ENCODE assay signal across 11 cellular contexts in genomic region chr6:43275782-43276179, GRCh38. TPM values are rescaled to one million over a fixed set of nuclear protein-coding genes. Genes with fewer than 3 reads are reported as not detected.
DNase-seq lines count a peak whose midpoint lies in the region; ATAC-seq and TF ChIP-seq lines count a peak whose summit lies in the region.
"Had no signal": no experiment of that assay in that cellular context is flagged by ENCODE, and none has a peak within 500 bp of the region (broad histone marks: within the 10 kb centered on the region; RNA-seq: fewer than 3 reads in every experiment).

No MANE protein-coding gene starts in this region.

- H3K4me3 ChIP-seq in right lobe of liver (peak overlapping the region; percentile 31 to 82 (median 69)), testis (peak overlapping the region; percentile 40 to 49)

- H3K27ac Mint-ChIP-seq in activated T-cell treated with anti-CD3 and anti-CD28 coated beads, Interleukin-2, amount 50 U/mL, for 24 hours = no peak overlapping the region

- H3K36me3 ChIP-seq in right lobe of liver (no peaks in the 10 kb centered on the region), testis (ENCODE audit: low read depth, missing control alignments) (no peaks in the 10 kb centered on the region)
- H3K36me3 ChIP-seq: BE2C had no signal

- H3K9me3 Mint-ChIP-seq in activated T-cell treated with anti-CD3 and anti-CD28 coated beads, Interleukin-2, amount 50 U/mL, for 24 hours = no peaks in the 10 kb centered on the region

- H3K4me1 Mint-ChIP-seq in activated T-cell treated with anti-CD3 and anti-CD28 coated beads, Interleukin-2, amount 50 U/mL, for 24 hours (ENCODE audit: low read depth) = peaks cover 11% of the 10 kb centered on the region

- 3% methylated on average over 13 of the region's 24 CpGs for WGBS in right lobe of liver (ENCODE audit: insufficient coverage, low coverage, low lambda C conversion rate, missing lambda C conversion rate)
- WGBS in testis, 2 donors = 5 to 7% methylated on average over 22 to 24 of the region's 24 CpGs

- peak overlapping the region; percentile 65 for H3K4me3 Mint-ChIP-seq in activated T-cell treated with anti-CD3 and anti-CD28 coated beads, Interleukin-2, amount 50 U/mL, for 24 hours

- peak; percentile 53 for DNase-seq in activated T-cell treated with anti-CD3 and anti-CD28 coated beads, Interleukin-2, amount 50 U/mL, for 24 hours
- no peak for DNase-seq in activated T-cell treated with anti-CD3 and anti-CD28 coated beads, Interleukin-2, amount 50 U/mL, for 48 hours
- DNase-seq in activated naive CD4-positive, alpha-beta T cell treated with anti-CD3 and anti-CD28 coated beads, Interleukin-2, amount 50 U/mL, for 16 hours = peak; percentile 24
- DNase-seq in right lobe of liver (no peak), testis (no peak), AG20443 (ENCODE audit: low spot score) (no peak), SIG-M5 treated with dmso at 0.1 percent for 504 hours (lab: John Stamatoyannopoulos, UW; ENCODE audit: unreplicated experiment) (no peak)
- DNase-seq: BE2C, hippocampal formation, SW 1271 had no signal

- intact Hi-C loops in right lobe of liver (cut with DNase I) = no loop called here
- intact Hi-C loops in testis (cut with DNase I; ENCODE audit: low total_unique reads) = no loop called here

- ATAC-seq in right lobe of liver (no peak), GM21619 (IDR thresholded peaks at IDR 0.05; ENCODE audit: unreplicated experiment) (no peak)

- no peak for TF ChIP-seq CTCF in right lobe of liver (IDR thresholded peaks at IDR 0.05)
- no peak for TF ChIP-seq CTCF in testis (IDR thresholded peaks at IDR 0.05)

- H3K36me3 Mint-ChIP-seq in activated T-cell treated with anti-CD3 and anti-CD28 coated beads, Interleukin-2, amount 50 U/mL, for 24 hours (ENCODE audit: low read depth) = no peaks in the 10 kb centered on the region

- H3K4me1 ChIP-seq in right lobe of liver (peaks cover 0 to 60% (median 23%) of the 10 kb centered on the region in 4 donors), testis (no peaks in the 10 kb centered on the region)
- H3K4me1 ChIP-seq: BE2C had no signal

- no peaks in the 10 kb centered on the region for H3K9me3 ChIP-seq in right lobe of liver
- H3K9me3 ChIP-seq in testis = no peaks in the 10 kb centered on the region
- H3K9me3 ChIP-seq: BE2C had no signal

- TF ChIP-seq POLR2A in right lobe of liver (IDR thresholded peaks at IDR 0.05) (no peak), testis (IDR thresholded peaks at IDR 0.05) (no peak)

- peaks cover 41% of the 10 kb centered on the region for H3K27me3 Mint-ChIP-seq in activated T-cell treated with anti-CD3 and anti-CD28 coated beads, Interleukin-2, amount 50 U/mL, for 24 hours

- H3K27ac ChIP-seq in right lobe of liver (peak overlapping the region; percentile 36 to 78 (median 71)), testis (no peak overlapping the region)

- H3K27me3 ChIP-seq in right lobe of liver (no peaks in the 10 kb centered on the region), testis (no peaks in the 10 kb centered on the region)

RNA-seq across cellular contexts. Expression of gene SLC22A7, which starts 22.3 kb away (rescaled TPM):
- total RNA-seq in right lobe of liver (100 to 1,000 TPM; 145 to 348 (median 185) TPM), testis (not detected)
- polyA plus RNA-seq in testis (ENCODE audit: insufficient read depth, low read depth, low replicate concordance) = not detected

RNA-seq across cellular contexts. Expression of gene TTBK1, which starts 32.5 kb away (rescaled TPM):
- 1 to 10 TPM in 2 of 6 experiments, under 1 TPM in 4; 0.83 to 1.6 (median 0.87) TPM for total RNA-seq in right lobe of liver
- total RNA-seq in testis = 1 to 10 TPM; 2.2 to 2.6 TPM
- 2.3 TPM for polyA plus RNA-seq in testis (ENCODE audit: insufficient read depth, low read depth, low replicate concordance)

RNA-seq across cellular contexts. Expression of gene CRIP3, which starts 32.8 kb away (rescaled TPM):
- 1 to 10 TPM; 2.1 to 7.9 (median 5.2) TPM for total RNA-seq in right lobe of liver
- 10 to 100 TPM; 13.4 to 33.4 TPM for total RNA-seq in testis
- 34.3 TPM for polyA plus RNA-seq in testis (ENCODE audit: insufficient read depth, low read depth, low replicate concordance)

RNA-seq across cellular contexts. Expression of gene DNPH1, which starts 46.5 kb away (rescaled TPM):
- total RNA-seq in right lobe of liver (100 to 1,000 TPM in 2 of 6 experiments, 10 to 100 TPM in 4; 50.7 to 107 (median 62.4) TPM), testis (10 to 100 TPM; 21.8 TPM)
- polyA plus RNA-seq in testis (ENCODE audit: insufficient read depth, low read depth, low replicate concordance) = 19.3 TPM

Comparison
In these comparisons a context has a peak if more than half of its experiments do, and no peak if none do; other contexts are left out.
1. DNase-seq: peak in activated T-cell treated with anti-CD3 and anti-CD28 coated beads, Interleukin-2, amount 50 U/mL, for 24 hours (single experiment) and activated naive CD4-positive, alpha-beta T cell treated with anti-CD3 and anti-CD28 coated beads, Interleukin-2, amount 50 U/mL, for 16 hours (single experiment); none in activated T-cell treated with anti-CD3 and anti-CD28 coated beads, Interleukin-2, amount 50 U/mL, for 48 hours (0 of 2), right lobe of liver (0 of 3), testis (single experiment), AG20443 (single experiment) and SIG-M5 treated with dmso at 0.1 percent for 504 hours (single experiment).
2. H3K27ac ChIP-seq: peak in right lobe of liver (3 of 3); none in testis (0 of 2).
3. RNA of gene SLC22A7, which starts 22.3 kb away (total RNA-seq): 145 to 348 TPM in right lobe of liver; not detected in testis; every median in the first group is over 100 times any median in the second.